ENCODE assay signal across 18 cellular contexts in the genomic region with DNA sequence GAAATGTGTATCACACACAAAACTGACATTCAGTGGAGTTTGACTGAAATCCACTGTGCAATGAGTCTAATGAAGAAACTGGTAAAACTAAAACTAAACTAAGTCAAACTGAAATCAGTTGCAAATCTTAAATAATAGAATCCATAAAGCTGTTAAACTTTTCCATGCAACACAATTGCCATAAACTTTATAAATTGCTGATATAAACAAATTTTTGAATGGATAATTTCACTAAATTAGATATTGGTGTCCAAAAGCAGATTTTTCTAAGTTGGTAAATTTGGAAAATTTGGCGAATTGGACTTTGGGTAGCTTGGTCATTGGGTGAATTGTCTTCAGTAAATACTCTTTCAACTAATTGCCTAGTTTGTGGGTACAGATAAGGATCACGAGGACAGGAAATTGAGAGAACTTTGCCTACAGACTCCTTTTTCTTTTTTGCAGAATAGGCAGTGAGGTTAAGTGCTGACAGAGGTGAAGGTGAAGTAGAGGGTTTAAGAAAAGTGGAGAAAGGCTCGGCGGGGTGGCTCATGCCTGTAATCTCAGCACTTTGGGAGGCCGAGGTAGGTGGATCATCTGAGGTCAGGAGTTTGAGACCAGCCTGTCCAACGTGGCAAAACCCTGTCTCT. TPM values are rescaled to one million over a fixed set of nuclear protein-coding genes. Genes with fewer than 3 reads are reported as not detected.
DNase-seq lines count a peak whose midpoint lies in the region; ATAC-seq and TF ChIP-seq lines count a peak whose summit lies in the region.
"Had no signal": no experiment of that assay in that cellular context is flagged by ENCODE, and none has a peak within 500 bp of the region (broad histone marks: within the 10 kb centered on the region; RNA-seq: fewer than 3 reads in every experiment).

No MANE protein-coding gene starts in this region.

- DNase-seq in activated CD4-positive, alpha-beta T cell treated with anti-CD3 and anti-CD28 coated beads, Interleukin-2, amount 10 ng/mL, durations not matched to agents 7 days and 5 days: no peak
- no peak for DNase-seq in activated CD4-positive, alpha-beta T cell treated with anti-CD3 and anti-CD28 coated beads for 1 hour
- no peak for DNase-seq in stimulated activated naive CD8-positive, alpha-beta T cell treated with anti-CD3 and anti-CD28 coated beads, Interleukin-15, amount 100 ng/mL, for 72 hours
- no peak for DNase-seq in stimulated activated naive CD8-positive, alpha-beta T cell treated with anti-CD3 and anti-CD28 coated beads, Interleukin-15, Interleukin-2, amounts not matched to agents 100 U/mL and 50 U/mL, for 24 hours
- DNase-seq in activated T-helper 1 cell treated with anti-CD3 and anti-CD28 coated beads, Interleukin-12 subunit alpha, Interleukin-12 subunit beta, Interleukin-2, Interleukin-4 antibody, amounts not matched to agents 30 ng/mL and 10 ng/mL and 1 ng/mL, durations not matched to agents 14 hours and 24 hours and 36 hours (ENCODE audit: low spot score): no peak
- DNase-seq in foreskin keratinocyte (no peak), natural killer cell (no peak)
- no peak for DNase-seq in activated CD4-positive, CD25-positive, alpha-beta regulatory T cell treated with anti-CD3 and anti-CD28 coated beads, Interleukin-2, amount 50 U/mL, for 72 hours
- DNase-seq: DMS79 treated with DMSO at 0.1 percent for 48 hours, GM23248, KBM-7, NCI-H1048, NCI-H146, NCI-H226, NCI-H526 treated with DMSO at 0.1 percent for 48 hours, RPMI8226 had no signal

- no peak overlapping the region for H3K27ac ChIP-seq in foreskin keratinocyte
- H3K27ac ChIP-seq: C4-2B, GM23248 had no signal

- H3K36me3 Mint-ChIP-seq in activated CD4-positive, alpha-beta T cell treated with anti-CD3 and anti-CD28 coated beads, Interleukin-2, amount 10 ng/mL, durations not matched to agents 7 days and 5 days (ENCODE audit: low read depth): peaks cover 22% of the 10 kb centered on the region
- H3K36me3 Mint-ChIP-seq in activated T-helper 1 cell treated with anti-CD3 and anti-CD28 coated beads, Interleukin-12 subunit alpha, Interleukin-12 subunit beta, Interleukin-2, Interleukin-4 antibody, amounts not matched to agents 30 ng/mL and 10 ng/mL and 1 ng/mL, durations not matched to agents 14 hours and 24 hours and 36 hours (ENCODE audit: low read depth): peaks cover 10% of the 10 kb centered on the region
- H3K36me3 Mint-ChIP-seq in natural killer cell: no peaks in the 10 kb centered on the region

- CTCF ChIA-PET in activated CD4-positive, alpha-beta T cell treated with anti-CD3 and anti-CD28 coated beads, Interleukin-2, amount 10 ng/mL, durations not matched to agents 7 days and 5 days (lab: Charles Lee): interaction anchor here (0.7 to 2.8 kb wide), 3 partner anchors 11 to 20 kb away, joined by 3 to 13 read pairs (median 3); no protein-coding TSS in a partner anchor

- no peaks in the 10 kb centered on the region for H3K4me1 ChIP-seq in foreskin keratinocyte

- TF ChIP-seq CTCF in foreskin keratinocyte (conservative IDR thresholded peaks at IDR 0.05) (no peak), natural killer cell (IDR thresholded peaks at IDR 0.05) (no peak)

- H3K27me3 ChIP-seq in foreskin keratinocyte: peaks cover 10% of the 10 kb centered on the region

- H3K27ac Mint-ChIP-seq in activated CD4-positive, alpha-beta T cell treated with anti-CD3 and anti-CD28 coated beads, Interleukin-2, amount 10 ng/mL, durations not matched to agents 7 days and 5 days: peak overlapping the region; percentile 3
- H3K27ac Mint-ChIP-seq in stimulated activated naive CD8-positive, alpha-beta T cell treated with anti-CD3 and anti-CD28 coated beads, Interleukin-15, amount 100 ng/mL, for 72 hours: peak overlapping the region in 1 of 2 donors; percentile 50
- H3K27ac Mint-ChIP-seq in activated T-helper 1 cell treated with anti-CD3 and anti-CD28 coated beads, Interleukin-12 subunit alpha, Interleukin-12 subunit beta, Interleukin-2, Interleukin-4 antibody, amounts not matched to agents 30 ng/mL and 10 ng/mL and 1 ng/mL, durations not matched to agents 14 hours and 24 hours and 36 hours: peak overlapping the region; percentile 40
- H3K27ac Mint-ChIP-seq in natural killer cell: no peak overlapping the region

- H3K27me3 Mint-ChIP-seq in activated CD4-positive, alpha-beta T cell treated with anti-CD3 and anti-CD28 coated beads, Interleukin-2, amount 10 ng/mL, durations not matched to agents 7 days and 5 days: peaks cover 2% of the 10 kb centered on the region
- H3K27me3 Mint-ChIP-seq in stimulated activated naive CD8-positive, alpha-beta T cell treated with anti-CD3 and anti-CD28 coated beads, Interleukin-15, amount 100 ng/mL, for 72 hours: no peaks in the 10 kb centered on the region
- peaks cover 1% of the 10 kb centered on the region for H3K27me3 Mint-ChIP-seq in activated T-helper 1 cell treated with anti-CD3 and anti-CD28 coated beads, Interleukin-12 subunit alpha, Interleukin-12 subunit beta, Interleukin-2, Interleukin-4 antibody, amounts not matched to agents 30 ng/mL and 10 ng/mL and 1 ng/mL, durations not matched to agents 14 hours and 24 hours and 36 hours (ENCODE audit: insufficient read depth)
- peaks cover 0 to 3% of the 10 kb centered on the region in 2 donors for H3K27me3 Mint-ChIP-seq in natural killer cell (ENCODE audit: low read depth in 2 of 2)

- no peak overlapping the region for H3K4me3 Mint-ChIP-seq in activated CD4-positive, alpha-beta T cell treated with anti-CD3 and anti-CD28 coated beads, Interleukin-2, amount 10 ng/mL, durations not matched to agents 7 days and 5 days
- H3K4me3 Mint-ChIP-seq in stimulated activated naive CD8-positive, alpha-beta T cell treated with anti-CD3 and anti-CD28 coated beads, Interleukin-15, amount 100 ng/mL, for 72 hours: peak overlapping the region; percentile 52 to 53
- H3K4me3 Mint-ChIP-seq in activated T-helper 1 cell treated with anti-CD3 and anti-CD28 coated beads, Interleukin-12 subunit alpha, Interleukin-12 subunit beta, Interleukin-2, Interleukin-4 antibody, amounts not matched to agents 30 ng/mL and 10 ng/mL and 1 ng/mL, durations not matched to agents 14 hours and 24 hours and 36 hours: peak overlapping the region; percentile 54
- H3K4me3 Mint-ChIP-seq in natural killer cell: no peak overlapping the region

- intact Hi-C loops in activated T-helper 1 cell treated with anti-CD3 and anti-CD28 coated beads, Interleukin-12 subunit alpha, Interleukin-12 subunit beta, Interleukin-2, Interleukin-4 antibody, amounts not matched to agents 30 ng/mL and 10 ng/mL and 1 ng/mL, durations not matched to agents 14 hours and 24 hours and 36 hours (cut with micrococcal nuclease): no loop called here
- intact Hi-C loops in natural killer cell (cut with micrococcal nuclease): no loop called here

- H3K9me3 Mint-ChIP-seq in activated CD4-positive, alpha-beta T cell treated with anti-CD3 and anti-CD28 coated beads, Interleukin-2, amount 10 ng/mL, durations not matched to agents 7 days and 5 days: peaks cover 2% of the 10 kb centered on the region
- H3K9me3 Mint-ChIP-seq in stimulated activated naive CD8-positive, alpha-beta T cell treated with anti-CD3 and anti-CD28 coated beads, Interleukin-15, amount 100 ng/mL, for 72 hours: peaks cover 18 to 21% of the 10 kb centered on the region in 2 donors
- H3K9me3 Mint-ChIP-seq in activated T-helper 1 cell treated with anti-CD3 and anti-CD28 coated beads, Interleukin-12 subunit alpha, Interleukin-12 subunit beta, Interleukin-2, Interleukin-4 antibody, amounts not matched to agents 30 ng/mL and 10 ng/mL and 1 ng/mL, durations not matched to agents 14 hours and 24 hours and 36 hours: peaks cover 3% of the 10 kb centered on the region
- no peaks in the 10 kb centered on the region for H3K9me3 Mint-ChIP-seq in natural killer cell

- peaks cover 77% of the 10 kb centered on the region for H3K4me1 Mint-ChIP-seq in activated CD4-positive, alpha-beta T cell treated with anti-CD3 and anti-CD28 coated beads, Interleukin-2, amount 10 ng/mL, durations not matched to agents 7 days and 5 days
- H3K4me1 Mint-ChIP-seq in stimulated activated naive CD8-positive, alpha-beta T cell treated with anti-CD3 and anti-CD28 coated beads, Interleukin-15, amount 100 ng/mL, for 72 hours: peaks cover 75% of the 10 kb centered on the region
- peaks cover 77% of the 10 kb centered on the region for H3K4me1 Mint-ChIP-seq in activated T-helper 1 cell treated with anti-CD3 and anti-CD28 coated beads, Interleukin-12 subunit alpha, Interleukin-12 subunit beta, Interleukin-2, Interleukin-4 antibody, amounts not matched to agents 30 ng/mL and 10 ng/mL and 1 ng/mL, durations not matched to agents 14 hours and 24 hours and 36 hours (ENCODE audit: low read depth)
- peaks cover 10 to 14% of the 10 kb centered on the region in 2 donors for H3K4me1 Mint-ChIP-seq in natural killer cell

- no peak for ATAC-seq in stimulated activated naive CD8-positive, alpha-beta T cell treated with anti-CD3 and anti-CD28 coated beads, Interleukin-15, amount 100 ng/mL, for 72 hours
- no peak for ATAC-seq in stimulated activated naive CD8-positive, alpha-beta T cell treated with anti-CD3 and anti-CD28 coated beads, Interleukin-15, Interleukin-2, amounts not matched to agents 100 U/mL and 50 U/mL, for 24 hours
- ATAC-seq in foreskin keratinocyte (no peak), natural killer cell (no peak)
- ATAC-seq: HCT116 had no signal

- POLR2A ChIA-PET in activated CD4-positive, alpha-beta T cell treated with anti-CD3 and anti-CD28 coated beads, Interleukin-2, amount 10 ng/mL, durations not matched to agents 7 days and 5 days (lab: Charles Lee): interaction anchor here (0.7 kb wide), 1 partner anchor 10 kb away, joined by 3 read pairs; no protein-coding TSS in a partner anchor

RNA-seq across cellular contexts. Expression of gene MRPL17, which starts 12.8 kb away (rescaled TPM):
- 10 to 100 TPM; 50.0 to 56.0 TPM for total RNA-seq in activated CD4-positive, alpha-beta T cell treated with anti-CD3 and anti-CD28 coated beads, Interleukin-2, amount 10 ng/mL, durations not matched to agents 7 days and 5 days
- 121 and 132 TPM in 2 replicates for total RNA-seq in activated T-helper 1 cell treated with anti-CD3 and anti-CD28 coated beads, Interleukin-12 subunit alpha, Interleukin-12 subunit beta, Interleukin-2, Interleukin-4 antibody, amounts not matched to agents 30 ng/mL and 10 ng/mL and 1 ng/mL, durations not matched to agents 14 hours and 24 hours and 36 hours
- total RNA-seq in foreskin keratinocyte (70.5 and 78.7 TPM in 2 replicates), natural killer cell (10 to 100 TPM in 2 of 3 donors, 1 to 10 TPM in 1; 9.0 to 11.8 (median 11.4) TPM)
- polyA plus RNA-seq in foreskin keratinocyte: 143 and 152 TPM in 2 replicates

RNA-seq across cellular contexts. Expression of gene DCHS1, which starts 14.7 kb away (rescaled TPM):
- total RNA-seq in activated CD4-positive, alpha-beta T cell treated with anti-CD3 and anti-CD28 coated beads, Interleukin-2, amount 10 ng/mL, durations not matched to agents 7 days and 5 days: under 1 TPM; 0.35 to 0.40 TPM
- 0.24 and 0.39 TPM in 2 replicates for total RNA-seq in activated T-helper 1 cell treated with anti-CD3 and anti-CD28 coated beads, Interleukin-12 subunit alpha, Interleukin-12 subunit beta, Interleukin-2, Interleukin-4 antibody, amounts not matched to agents 30 ng/mL and 10 ng/mL and 1 ng/mL, durations not matched to agents 14 hours and 24 hours and 36 hours
- total RNA-seq in foreskin keratinocyte (0.03 and 0.11 TPM in 2 replicates), natural killer cell (1 to 10 TPM in 1 of 3 donors, under 1 TPM in 2; 0.49 to 1.0 (median 0.83) TPM)
- 0.02 and 0.03 TPM in 2 replicates for polyA plus RNA-seq in foreskin keratinocyte

RNA-seq across cellular contexts. Expression of gene TPP1, which starts 51.1 kb away (rescaled TPM):
- total RNA-seq in activated CD4-positive, alpha-beta T cell treated with anti-CD3 and anti-CD28 coated beads, Interleukin-2, amount 10 ng/mL, durations not matched to agents 7 days and 5 days: 100 to 1,000 TPM in 1 of 2 experiments, 10 to 100 TPM in 1; 90.1 to 105 TPM
- 38.4 and 40.3 TPM in 2 replicates for total RNA-seq in activated T-helper 1 cell treated with anti-CD3 and anti-CD28 coated beads, Interleukin-12 subunit alpha, Interleukin-12 subunit beta, Interleukin-2, Interleukin-4 antibody, amounts not matched to agents 30 ng/mL and 10 ng/mL and 1 ng/mL, durations not matched to agents 14 hours and 24 hours and 36 hours
- total RNA-seq in foreskin keratinocyte: 36.3 and 43.3 TPM in 2 replicates
- polyA plus RNA-seq in foreskin keratinocyte: 33.0 and 33.1 TPM in 2 replicates
- total RNA-seq in natural killer cell: 100 to 1,000 TPM; 123 to 135 (median 131) TPM

RNA-seq across cellular contexts. Expression of gene TAF10, which starts 58.3 kb away (rescaled TPM):
- 100 to 1,000 TPM; 138 to 156 TPM for total RNA-seq in activated CD4-positive, alpha-beta T cell treated with anti-CD3 and anti-CD28 coated beads, Interleukin-2, amount 10 ng/mL, durations not matched to agents 7 days and 5 days
- total RNA-seq in activated T-helper 1 cell treated with anti-CD3 and anti-CD28 coated beads, Interleukin-12 subunit alpha, Interleukin-12 subunit beta, Interleukin-2, Interleukin-4 antibody, amounts not matched to agents 30 ng/mL and 10 ng/mL and 1 ng/mL, durations not matched to agents 14 hours and 24 hours and 36 hours: 155 and 166 TPM in 2 replicates
- total RNA-seq in foreskin keratinocyte (152 and 171 TPM in 2 replicates), natural killer cell (100 to 1,000 TPM; 154 to 191 (median 158) TPM)
- polyA plus RNA-seq in foreskin keratinocyte: 195 and 218 TPM in 2 replicates

Comparison
In these comparisons a context has a peak if more than half of its experiments do, and no peak if none do; other contexts are left out.
1. H3K27ac Mint-ChIP-seq: peak in activated CD4-positive, alpha-beta T cell treated with anti-CD3 and anti-CD28 coated beads, Interleukin-2, amount 10 ng/mL, durations not matched to agents 7 days and 5 days (single experiment) and activated T-helper 1 cell treated with anti-CD3 and anti-CD28 coated beads, Interleukin-12 subunit alpha, Interleukin-12 subunit beta, Interleukin-2, Interleukin-4 antibody, amounts not matched to agents 30 ng/mL and 10 ng/mL and 1 ng/mL, durations not matched to agents 14 hours and 24 hours and 36 hours (single experiment); none in natural killer cell (0 of 2).
2. H3K4me3 Mint-ChIP-seq: peak in stimulated activated naive CD8-positive, alpha-beta T cell treated with anti-CD3 and anti-CD28 coated beads, Interleukin-15, amount 100 ng/mL, for 72 hours (2 of 2) and activated T-helper 1 cell treated with anti-CD3 and anti-CD28 coated beads, Interleukin-12 subunit alpha, Interleukin-12 subunit beta, Interleukin-2, Interleukin-4 antibody, amounts not matched to agents 30 ng/mL and 10 ng/mL and 1 ng/mL, durations not matched to agents 14 hours and 24 hours and 36 hours (single experiment); none in activated CD4-positive, alpha-beta T cell treated with anti-CD3 and anti-CD28 coated beads, Interleukin-2, amount 10 ng/mL, durations not matched to agents 7 days and 5 days (single experiment) and natural killer cell (single experiment).